9 cellular contexts compared by ENCODE assay signal in genomic region chr9:88990721-88991065, GRCh38. TPM values are rescaled to one million over a fixed set of nuclear protein-coding genes. Genes with fewer than 3 reads are reported as not detected.
DNase-seq lines count a peak whose midpoint lies in the region; ATAC-seq and TF ChIP-seq lines count a peak whose summit lies in the region.
"Had no signal": no experiment of that assay in that cellular context is flagged by ENCODE, and none has a peak within 500 bp of the region (broad histone marks: within the 10 kb centered on the region; RNA-seq: fewer than 3 reads in every experiment).

No MANE protein-coding gene starts in this region.

- H4K20me1 ChIP-seq in smooth muscle cell (ENCODE audit: low read depth), result peaks cover 41% of the 10 kb centered on the region

- H3F3A ChIP-seq in smooth muscle cell (ENCODE audit: low read depth), result peaks cover 12% of the 10 kb centered on the region

- H3K27me3 ChIP-seq in HUES6 (ENCODE audit: control insufficient read depth, insufficient read depth, low read length) (peaks cover 3% of the 10 kb centered on the region), iPS-20b (ENCODE audit: insufficient read depth, low read length) (peaks cover 34% of the 10 kb centered on the region), smooth muscle cell (ENCODE audit: low read depth) (no peaks in the 10 kb centered on the region)

- peak overlapping the region; percentile 85 for H3K4me3 ChIP-seq in HUES6 (ENCODE audit: low read depth, low read length)
- peak overlapping the region; percentile 65 for H3K4me3 ChIP-seq in astrocyte of the spinal cord (ENCODE audit: low read depth, low read length)
- H3K4me3 ChIP-seq in iPS-20b (ENCODE audit: low read length), result peak overlapping the region; percentile 96
- H3K4me3 ChIP-seq in smooth muscle cell, result peak overlapping the region; percentile 75

- H3K4me1 ChIP-seq in HUES6 (ENCODE audit: control insufficient read depth, insufficient read depth, low read length) (peaks cover 28% of the 10 kb centered on the region), iPS-20b (ENCODE audit: insufficient read depth, low read length) (peaks cover 11% of the 10 kb centered on the region), smooth muscle cell (ENCODE audit: low read depth) (peaks cover 52% of the 10 kb centered on the region)

- TF ChIP-seq CTCF in astrocyte of the spinal cord (IDR thresholded peaks at IDR 0.05; ENCODE audit: low read depth, low read length), result peak; percentile 30
- TF ChIP-seq CTCF in smooth muscle cell (IDR thresholded peaks at IDR 0.05; ENCODE audit: borderline replicate concordance, insufficient read depth, poor library complexity, severe bottlenecking), result no peak

- peaks cover 6% of the 10 kb centered on the region; the same call in 1 of the 2 replicates for H3K36me3 ChIP-seq in HUES6 (ENCODE audit: control insufficient read depth, insufficient read depth, low read length)
- no peaks in the 10 kb centered on the region for H3K36me3 ChIP-seq in iPS-20b (ENCODE audit: insufficient read depth, low read depth, low read length)
- H3K36me3 ChIP-seq in smooth muscle cell (ENCODE audit: low read depth), result no peaks in the 10 kb centered on the region

- peak overlapping the region; percentile 91 for H3K4me2 ChIP-seq in smooth muscle cell

- peaks cover 54% of the 10 kb centered on the region for H3K79me2 ChIP-seq in smooth muscle cell (ENCODE audit: low read depth)

- H3K27ac ChIP-seq in HUES6 (ENCODE audit: low read depth, low read length) (no peak overlapping the region), iPS-20b (ENCODE audit: low read length) (no peak overlapping the region), smooth muscle cell (ENCODE audit: low read depth) (peak overlapping the region; percentile 71)

- H3K9me3 ChIP-seq in HUES6 (ENCODE audit: control insufficient read depth, insufficient read depth, low read depth, low read length), result no peaks in the 10 kb centered on the region
- no peaks in the 10 kb centered on the region for H3K9me3 ChIP-seq in iPS-20b (ENCODE audit: insufficient read depth, low read depth, low read length)
- H3K9me3 ChIP-seq in smooth muscle cell (replicated peaks; ENCODE audit: low read depth), result no peaks in the 10 kb centered on the region

- in situ Hi-C loops in astrocyte of the spinal cord (cut with HindIII; ENCODE audit: low sequenced_read_pairs), result no loop called here

- no peak for ATAC-seq in HG02981 (IDR thresholded peaks at IDR 0.05; ENCODE audit: unreplicated experiment)
- ATAC-seq in HG02623 (IDR thresholded peaks at IDR 0.05; ENCODE audit: unreplicated experiment), result no peak
- ATAC-seq in GM18520 (IDR thresholded peaks at IDR 0.05; ENCODE audit: unreplicated experiment), result no peak

- peak overlapping the region; percentile 58 for H3K9ac ChIP-seq in HUES6 (ENCODE audit: low read length)
- peak overlapping the region; percentile 58; the same call in 1 of the 2 replicates for H3K9ac ChIP-seq in iPS-20b (ENCODE audit: low read depth, low read length)
- H3K9ac ChIP-seq in smooth muscle cell (ENCODE audit: low read depth), result peak overlapping the region; percentile 66

- H2AFZ ChIP-seq in smooth muscle cell (ENCODE audit: low read depth), result peak overlapping the region; percentile 76

- DNase-seq in astrocyte of the spinal cord (ENCODE audit: low read depth, low spot score) (no peak), smooth muscle cell (lab: John Stamatoyannopoulos, UW; ENCODE audit: unreplicated experiment) (no peak), AG08396 (ENCODE audit: low spot score) (no peak)
- DNase-seq: NCI-H446 had no signal

- under 1% methylated on average over 20 of the region's 22 CpGs for WGBS in smooth muscle cell (ENCODE audit: low lambda C conversion rate)

RNA-seq across cellular contexts. Expression of gene S1PR3, which starts 0.6 kb away (rescaled TPM):
- 245 and 246 TPM in 2 replicates for total RNA-seq in smooth muscle cell
- polyA plus RNA-seq in smooth muscle cell, result 123 and 184 TPM in 2 replicates
